In the genomic region with DNA sequence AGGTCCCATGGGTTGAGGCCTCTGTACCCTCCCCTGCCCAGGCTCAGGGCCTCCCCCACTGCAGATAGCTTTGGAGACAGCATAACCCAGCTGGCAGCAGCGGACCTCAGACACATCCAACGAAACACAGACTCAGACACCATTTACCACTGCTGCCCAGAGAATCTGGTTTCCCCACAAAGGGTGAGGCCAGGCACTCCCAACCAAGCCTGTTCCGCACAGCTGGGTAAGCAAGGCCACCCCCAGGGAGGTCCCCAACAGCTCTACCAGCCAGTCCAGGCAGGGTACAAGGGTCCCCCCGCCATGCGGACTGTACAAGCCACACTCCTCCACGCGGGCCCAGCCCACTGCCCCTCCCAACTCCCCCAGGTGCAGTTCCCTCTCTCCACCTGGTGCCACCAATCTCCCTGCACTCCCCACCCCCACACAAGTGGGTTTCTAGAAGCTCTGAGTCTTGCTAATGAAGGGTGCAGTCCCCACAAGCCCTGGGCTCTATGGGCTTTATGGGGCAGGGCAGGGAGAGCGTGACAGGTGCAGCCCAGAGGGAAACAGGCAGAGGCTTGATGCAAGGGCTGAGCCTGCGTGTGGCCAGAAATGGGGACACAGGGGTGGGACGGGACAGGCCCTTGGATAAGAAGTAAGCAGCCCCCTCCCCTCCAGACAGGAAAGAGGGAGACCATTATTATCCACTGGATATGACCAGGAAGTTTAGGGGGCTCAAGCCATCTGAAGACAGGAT, we compare ENCODE assay signal across 8 cellular contexts. TPM values are rescaled to one million over a fixed set of nuclear protein-coding genes. Genes with fewer than 3 reads are reported as not detected.
DNase-seq lines count a peak whose midpoint lies in the region; ATAC-seq, FAIRE-seq and TF ChIP-seq lines count a peak whose summit lies in the region.

No MANE protein-coding gene starts in this region.

- peaks cover 14 to 93% of the 10 kb centered on the region in 2 donors for H3K4me1 ChIP-seq in left lung

- peak; percentile 35 for ATAC-seq in HG03196 (IDR thresholded peaks at IDR 0.05; ENCODE audit: unreplicated experiment)
- ATAC-seq in left lung, result peak; percentile 11

- FAIRE-seq in urothelium cell line (lab: Jason Lieb, UNC), result peak; percentile 69

- peaks cover 0 to 21% of the 10 kb centered on the region in 2 donors for H3K36me3 ChIP-seq in left lung

- DNase-seq in activated CD8-positive, alpha-beta memory T cell treated with anti-CD3 and anti-CD28 coated beads for 24 hours, result peak; percentile 71
- no peak for DNase-seq in activated CD8-positive, alpha-beta memory T cell treated with anti-CD3 and anti-CD28 coated beads, Interleukin-2, amount 50 U/mL, for 4 hours
- DNase-seq in activated CD8-positive, alpha-beta memory T cell treated with anti-CD3 and anti-CD28 coated beads, Interleukin-2, amount 50 U/mL, for 48 hours, result peak; percentile 65
- DNase-seq in left lung (no peak), urothelium cell line (ENCODE audit: low spot score) (no peak), glomerular visceral epithelial cell (ENCODE audit: extremely low spot score) (no peak), NCI-H226 (no peak)

- intact Hi-C loops in left lung (cut with DNase I), result no loop called here

- H3K27me3 ChIP-seq in left lung, result no peaks in the 10 kb centered on the region

- H3K9me3 ChIP-seq in left lung, result no peaks in the 10 kb centered on the region

- H3K27ac ChIP-seq in left lung, result peak overlapping the region; percentile 80 to 97

- TF ChIP-seq CTCF in left lung (IDR thresholded peaks at IDR 0.05), result no peak

- peak overlapping the region in 1 of 2 donors; percentile 32 for H3K4me3 ChIP-seq in left lung

RNA-seq across cellular contexts. Expression of gene RHBDF2, which starts 8.8 kb away (rescaled TPM):
- 10 to 100 TPM; 24.9 to 61.7 TPM for total RNA-seq in left lung

RNA-seq across cellular contexts. Expression of gene AANAT, which starts 25.0 kb away (rescaled TPM):
- not detected for total RNA-seq in left lung

RNA-seq across cellular contexts. Expression of gene UBE2O, which starts 39.5 kb away (rescaled TPM):
- total RNA-seq in left lung, result 10 to 100 TPM; 20.1 to 23.2 TPM

RNA-seq across cellular contexts. Expression of gene CYGB, which starts 45.1 kb away (rescaled TPM):
- total RNA-seq in left lung, result 10 to 100 TPM; 10.2 to 13.7 TPM

RNA-seq across cellular contexts. Expression of gene PRCD, which starts 47.4 kb away (rescaled TPM):
- total RNA-seq in left lung, result 1 to 10 TPM; 1.3 to 2.9 TPM

Comparison
In these comparisons a context has a peak if more than half of its experiments do, and no peak if none do; other contexts are left out.
1. DNase-seq: peak in activated CD8-positive, alpha-beta memory T cell treated with anti-CD3 and anti-CD28 coated beads for 24 hours (single experiment) and activated CD8-positive, alpha-beta memory T cell treated with anti-CD3 and anti-CD28 coated beads, Interleukin-2, amount 50 U/mL, for 48 hours (single experiment); none in activated CD8-positive, alpha-beta memory T cell treated with anti-CD3 and anti-CD28 coated beads, Interleukin-2, amount 50 U/mL, for 4 hours (single experiment), left lung (0 of 2), urothelium cell line (single experiment), glomerular visceral epithelial cell (single experiment) and NCI-H226 (single experiment).